ENCODE assay signal across 8 cellular contexts in genomic region chr17:64712557-64713351, GRCh38. TPM values are rescaled to one million over a fixed set of nuclear protein-coding genes. Genes with fewer than 3 reads are reported as not detected.
A peak's percentile ranks its signal among the peaks of the same experiment; 100 is the strongest.
DNase-seq lines count a peak whose midpoint lies in the region; ATAC-seq, FAIRE-seq and TF ChIP-seq lines count a peak whose summit lies in the region.
"Not testable (repeated sequence)": the region's sequence is repeated elsewhere in the genome, so short reads cannot be mapped to it uniquely, and the experiment has no call there.

No MANE protein-coding gene starts in this region.

- not testable (repeated sequence) for H2AK5ac ChIP-seq in H9 (ENCODE audit: insufficient read length, low read length); H1 (ENCODE audit: low read depth, low read length)

- H4K8ac ChIP-seq in H9 (replicated peaks; ENCODE audit: insufficient read length, low read depth, low read length); H1 (ENCODE audit: extremely low read depth, insufficient read depth, low read length): not testable (repeated sequence)

- TF ChIP-seq POLR2A in GM12891 (IDR thresholded peaks at IDR 0.05; ENCODE audit: low read depth, low read length); H1 (IDR thresholded peaks at IDR 0.05; ENCODE audit: control extremely low read depth in 1 of 2, low read depth in 2 of 2, low read length in 2 of 2): not testable (repeated sequence)

- H3K4ac ChIP-seq in H9 (ENCODE audit: low read depth, low read length); H1 (replicated peaks; ENCODE audit: insufficient read length, low read depth, low read length): not testable (repeated sequence)

- H2AFZ ChIP-seq in H9 (ENCODE audit: low read length); H1 (ENCODE audit: low read length): not testable (repeated sequence)

- not testable (repeated sequence) for H3K9me3 ChIP-seq in H9 (ENCODE audit: control insufficient read depth, low read depth, low read length); H1 (ENCODE audit: insufficient read depth in 2 of 2, low read depth in 1 of 2, low read length in 1 of 2); naive thymus-derived CD4-positive, alpha-beta T cell (ENCODE audit: control insufficient read depth in 2 of 3, low read length in 3 of 3); thymus (ENCODE audit: control insufficient read depth)

- POLR2A ChIA-PET in H1 (lab: Charles Lee; ENCODE audit: partially characterized antibody) = interaction anchor here (0.8 kb wide), 1 partner anchor 206 kb away, joined by 3 read pairs; the partner anchor contains the start of genes CEP95 and DDX5
- POLR2A ChIA-PET in naive thymus-derived CD4-positive, alpha-beta T cell (lab: Charles Lee) = interaction anchor here (0.6 to 2.3 kb wide), 5 partner anchors 23 to 207 kb away, joined by 3 to 6 read pairs (median 5); no protein-coding TSS in a partner anchor

- not testable (repeated sequence) for H3K36me3 ChIP-seq in H1 (ENCODE audit: control insufficient read depth in 2 of 4, insufficient read depth in 4 of 4, low read length in 3 of 4); naive thymus-derived CD4-positive, alpha-beta T cell (ENCODE audit: control insufficient read depth in 2 of 3, insufficient read depth in 3 of 3, low read length in 3 of 3); thymus (ENCODE audit: control insufficient read depth, insufficient read depth)

- not testable (repeated sequence) for H3K27me3 Mint-ChIP-seq in H9 (ENCODE audit: low read depth); T-helper 1 cell treated with Interleukin-12 subunit alpha and Interleukin-12 subunit beta and Interleukin-4 antibody, amounts not matched to agents 30 μg/mL and 1 μg/mL, for 36 hours (ENCODE audit: low read depth); activated T-helper 1 cell treated with anti-CD3 and anti-CD28 coated beads, Interleukin-12 subunit alpha, Interleukin-12 subunit beta, Interleukin-2, Interleukin-4 antibody, amounts not matched to agents 30 ng/mL and 10 ng/mL and 1 ng/mL, durations not matched to agents 14 hours and 24 hours and 36 hours (ENCODE audit: insufficient read depth); naive thymus-derived CD4-positive, alpha-beta T cell

- H4K20me1 ChIP-seq in H9 (ENCODE audit: control insufficient read depth, insufficient read depth, insufficient read length); H1 (replicated peaks in 1 of 2; ENCODE audit: control insufficient read depth in 1 of 2, insufficient read depth in 2 of 2, low read length in 2 of 2): not testable (repeated sequence)

- peaks cover 4 to 11% of the 10 kb centered on the region in 2 experiments; a peak in 3 of 4 replicates for H3K4me1 Mint-ChIP-seq in H9
- H3K4me1 Mint-ChIP-seq in T-helper 1 cell treated with Interleukin-12 subunit alpha and Interleukin-12 subunit beta and Interleukin-4 antibody, amounts not matched to agents 30 μg/mL and 1 μg/mL, for 36 hours (ENCODE audit: low read depth) = peaks cover 44% of the 10 kb centered on the region
- H3K4me1 Mint-ChIP-seq in activated T-helper 1 cell treated with anti-CD3 and anti-CD28 coated beads, Interleukin-12 subunit alpha, Interleukin-12 subunit beta, Interleukin-2, Interleukin-4 antibody, amounts not matched to agents 30 ng/mL and 10 ng/mL and 1 ng/mL, durations not matched to agents 14 hours and 24 hours and 36 hours (ENCODE audit: low read depth) = peaks cover 57% of the 10 kb centered on the region
- H3K4me1 Mint-ChIP-seq in naive thymus-derived CD4-positive, alpha-beta T cell = peaks cover 34 to 66% (median 62%) of the 10 kb centered on the region in 7 donors

- not testable (repeated sequence) for H2BK12ac ChIP-seq in H9 (ENCODE audit: insufficient read length, low read depth, low read length); H1 (ENCODE audit: low read depth, low read length)

- H2BK120ac ChIP-seq in H9 (ENCODE audit: low read depth, low read length, poor library complexity, severe bottlenecking); H1 (replicated peaks; ENCODE audit: low read depth, low read length): not testable (repeated sequence)

- H2BK20ac ChIP-seq in H9 (ENCODE audit: low read depth, low read length, poor library complexity, severe bottlenecking); H1 (ENCODE audit: low read length): not testable (repeated sequence)

- H3K27me3 ChIP-seq in H9 (ENCODE audit: insufficient read depth, low read length); H1 (replicated peaks in 1 of 4; ENCODE audit: control insufficient read depth in 3 of 4, extremely low read depth in 1 of 4, insufficient read depth in 3 of 4, low read length in 3 of 4); naive thymus-derived CD4-positive, alpha-beta T cell (ENCODE audit: control insufficient read depth in 2 of 2, insufficient read depth in 2 of 2, low read length in 2 of 2); thymus (ENCODE audit: control insufficient read depth, insufficient read depth): not testable (repeated sequence)

- TF ChIP-seq CTCF in H9 (conservative IDR thresholded peaks at IDR 0.05) (peak; percentile 36; the same call in 1 of the 3 replicates), H1 (IDR thresholded peaks at IDR 0.05; ENCODE audit: control extremely low read depth in 1 of 3, insufficient read depth in 1 of 3, low read depth in 1 of 3, low read length in 3 of 3) (peak in 2 of 3 experiments; percentile 5 to 24; a peak in 1 of 4 replicates)

- ATAC-seq in naive thymus-derived CD4-positive, alpha-beta T cell = peak; percentile 84

- CTCF ChIA-PET in H1 (lab: Charles Lee; ENCODE audit: partially characterized antibody) = not testable (repeated sequence)
- CTCF ChIA-PET in naive thymus-derived CD4-positive, alpha-beta T cell (lab: Charles Lee) = interaction anchor here (1.1 kb wide), 1 partner anchor 13 kb away, joined by 3 read pairs; no protein-coding TSS in a partner anchor

- H3K27ac ChIP-seq in H9 (ENCODE audit: insufficient read length, low read depth, low read length); H1 (ENCODE audit: low read depth, low read length); naive thymus-derived CD4-positive, alpha-beta T cell (ENCODE audit: low read depth, low read length): not testable (repeated sequence)
- H3K27ac ChIP-seq in thymus (ENCODE audit: low read depth) = peak overlapping the region; percentile 52

- not testable (repeated sequence) for H3K79me2 ChIP-seq in H9 (ENCODE audit: insufficient read depth, low read length); H1 (ENCODE audit: control insufficient read depth in 1 of 2, insufficient read depth in 2 of 2, low read length in 2 of 2)

- not testable (repeated sequence) for H3K23me2 ChIP-seq in H9 (ENCODE audit: insufficient read length, low read depth, low read length, poor library complexity, severe bottlenecking); H1 (ENCODE audit: low read depth, low read length)

- not testable (repeated sequence) for DNase-seq in GM12891 (ENCODE audit: insufficient read length, low spot score); H1 (ENCODE audit: low read depth in 1 of 2, low spot score in 2 of 2)
- DNase-seq in H9 (peak; percentile 56), KG1 (lab: John Stamatoyannopoulos, UW) (peak; percentile 51)
- peak; percentile 33 for DNase-seq in activated T-helper 1 cell treated with anti-CD3 and anti-CD28 coated beads, Interleukin-12 subunit alpha, Interleukin-12 subunit beta, Interleukin-2, Interleukin-4 antibody, amounts not matched to agents 30 ng/mL and 10 ng/mL and 1 ng/mL, durations not matched to agents 14 hours and 24 hours and 36 hours (ENCODE audit: low spot score)
- DNase-seq in naive thymus-derived CD4-positive, alpha-beta T cell = peak in 8 of 9 donors; percentile 15 to 40 (median 33)

- not testable (repeated sequence) for H3K18ac ChIP-seq in H9 (ENCODE audit: insufficient read length, low read depth, low read length); H1 (ENCODE audit: extremely low read depth, low read length)

- H4K5ac ChIP-seq in H9 (ENCODE audit: insufficient read length, low read depth, low read length); H1 (ENCODE audit: insufficient read length, low read depth, low read length): not testable (repeated sequence)

- intact Hi-C loops in activated T-helper 1 cell treated with anti-CD3 and anti-CD28 coated beads, Interleukin-12 subunit alpha, Interleukin-12 subunit beta, Interleukin-2, Interleukin-4 antibody, amounts not matched to agents 30 ng/mL and 10 ng/mL and 1 ng/mL, durations not matched to agents 14 hours and 24 hours and 36 hours (cut with micrococcal nuclease) = loop anchor here (5.0 kb wide), 1 partner anchor 50 kb away; the partner anchor contains the start of gene SMURF2
- intact Hi-C loops in naive thymus-derived CD4-positive, alpha-beta T cell (cut with micrococcal nuclease) = not testable (repeated sequence)

- not testable (repeated sequence) for H3K23ac ChIP-seq in H9 (ENCODE audit: insufficient read length, low read depth, low read length); H1 (ENCODE audit: insufficient read length)

- H3K56ac ChIP-seq in H9 (ENCODE audit: insufficient read length, low read depth, low read length); H1 (replicated peaks; ENCODE audit: insufficient read length, low read depth, low read length): not testable (repeated sequence)

- no CpG with 5 or more reads among the region's 11 CpGs for WGBS in H9 (ENCODE audit: extremely low coverage, insufficient read length, low lambda C conversion rate)
- 74% methylated on average over 9 of the region's 11 CpGs; no CpG with 5 or more reads in 1 of the 2 experiments for WGBS in H1 (ENCODE audit: extremely low coverage in 1 of 2, insufficient coverage in 1 of 2, insufficient read length in 1 of 2, insufficient replicate concordance in 2 of 2, low coverage in 1 of 2, low lambda C conversion rate in 2 of 2, missing lambda C conversion rate in 1 of 2), 2 experiments
- 4% methylated on average over 10 of the region's 11 CpGs for WGBS in thymus

- not testable (repeated sequence) for H2BK5ac ChIP-seq in H9 (ENCODE audit: insufficient read length, low read length); H1 (ENCODE audit: low read depth, low read length)

- not testable (repeated sequence) for H3K4me3 ChIP-seq in H1 (ENCODE audit: extremely low read depth in 1 of 4, insufficient read depth in 2 of 4, low read depth in 3 of 4, low read length in 4 of 4); naive thymus-derived CD4-positive, alpha-beta T cell (ENCODE audit: low read length); thymus (ENCODE audit: low read length)

- not testable (repeated sequence) for H3K14ac ChIP-seq in H9 (ENCODE audit: insufficient read depth, low read length); H1 (ENCODE audit: insufficient read length)

- H3K9me3 Mint-ChIP-seq in H9; T-helper 1 cell treated with Interleukin-12 subunit alpha and Interleukin-12 subunit beta and Interleukin-4 antibody, amounts not matched to agents 30 μg/mL and 1 μg/mL, for 36 hours; activated T-helper 1 cell treated with anti-CD3 and anti-CD28 coated beads, Interleukin-12 subunit alpha, Interleukin-12 subunit beta, Interleukin-2, Interleukin-4 antibody, amounts not matched to agents 30 ng/mL and 10 ng/mL and 1 ng/mL, durations not matched to agents 14 hours and 24 hours and 36 hours; naive thymus-derived CD4-positive, alpha-beta T cell: not testable (repeated sequence)

- not testable (repeated sequence) for H3K9ac ChIP-seq in H9 (ENCODE audit: extremely low read depth, insufficient read length, low read length); H1 (replicated peaks in 1 of 4; ENCODE audit: extremely low read depth in 1 of 4, low read depth in 3 of 4, low read length in 3 of 4)

- H3K4me1 ChIP-seq in H9 (ENCODE audit: insufficient read depth, low read length); H1 (replicated peaks in 1 of 4; ENCODE audit: control insufficient read depth in 3 of 4, insufficient read depth in 4 of 4, low read length in 3 of 4): not testable (repeated sequence)
- H3K4me1 ChIP-seq in naive thymus-derived CD4-positive, alpha-beta T cell (ENCODE audit: control insufficient read depth in 2 of 2, insufficient read depth in 2 of 2, low read length in 2 of 2) = peaks cover 43 to 45% of the 10 kb centered on the region in 2 donors
- H3K4me1 ChIP-seq in thymus (ENCODE audit: control insufficient read depth, insufficient read depth, low read length) = peaks cover 10% of the 10 kb centered on the region

- FAIRE-seq in GM12891 (lab: Jason Lieb, UNC) = peak; percentile 97
- not testable (repeated sequence) for FAIRE-seq in H1 (lab: Jason Lieb, UNC)

- TF ChIP-seq RAD21 in H1 (IDR thresholded peaks at IDR 0.05 in 1 of 2, conservative IDR thresholded peaks at IDR 0.05 in 1 of 2; ENCODE audit: low read depth in 2 of 2, low read length in 2 of 2) = not testable (repeated sequence)

- H3K79me1 ChIP-seq in H9 (ENCODE audit: insufficient read depth, low read depth, low read length, poor library complexity, severe bottlenecking); H1 (ENCODE audit: low read depth, low read length): not testable (repeated sequence)

- H2BK15ac ChIP-seq in H9 (ENCODE audit: low read depth, low read length); H1 (ENCODE audit: low read length): not testable (repeated sequence)

- TF ChIP-seq EP300 in H1 (IDR thresholded peaks at IDR 0.05; ENCODE audit: borderline replicate concordance in 1 of 2, low read depth in 2 of 2, low read length in 2 of 2) = not testable (repeated sequence)

- H3K4me2 ChIP-seq in H9 (ENCODE audit: insufficient read depth, insufficient read length, low read length); H1 (ENCODE audit: insufficient read depth in 1 of 2, low read depth in 2 of 2, low read length in 2 of 2): not testable (repeated sequence)

- not testable (repeated sequence) for H3K4me3 Mint-ChIP-seq in H9
- peak overlapping the region; percentile 75 for H3K4me3 Mint-ChIP-seq in T-helper 1 cell treated with Interleukin-12 subunit alpha and Interleukin-12 subunit beta and Interleukin-4 antibody, amounts not matched to agents 30 μg/mL and 1 μg/mL, for 36 hours
- peak overlapping the region; percentile 55 for H3K4me3 Mint-ChIP-seq in activated T-helper 1 cell treated with anti-CD3 and anti-CD28 coated beads, Interleukin-12 subunit alpha, Interleukin-12 subunit beta, Interleukin-2, Interleukin-4 antibody, amounts not matched to agents 30 ng/mL and 10 ng/mL and 1 ng/mL, durations not matched to agents 14 hours and 24 hours and 36 hours
- H3K4me3 Mint-ChIP-seq in naive thymus-derived CD4-positive, alpha-beta T cell = peak overlapping the region; percentile 82 to 94 (median 88)

- H4K91ac ChIP-seq in H9 (ENCODE audit: insufficient read length, low read depth, low read length); H1 (replicated peaks; ENCODE audit: insufficient read length, low read length): not testable (repeated sequence)

- not testable (repeated sequence) for H3K27ac Mint-ChIP-seq in H9
- H3K27ac Mint-ChIP-seq in T-helper 1 cell treated with Interleukin-12 subunit alpha and Interleukin-12 subunit beta and Interleukin-4 antibody, amounts not matched to agents 30 μg/mL and 1 μg/mL, for 36 hours = peak overlapping the region; percentile 80
- H3K27ac Mint-ChIP-seq in activated T-helper 1 cell treated with anti-CD3 and anti-CD28 coated beads, Interleukin-12 subunit alpha, Interleukin-12 subunit beta, Interleukin-2, Interleukin-4 antibody, amounts not matched to agents 30 ng/mL and 10 ng/mL and 1 ng/mL, durations not matched to agents 14 hours and 24 hours and 36 hours = peak overlapping the region; percentile 87
- H3K27ac Mint-ChIP-seq in naive thymus-derived CD4-positive, alpha-beta T cell = peak overlapping the region; percentile 43 to 90 (median 83)

- H3T11ph ChIP-seq in H9 (ENCODE audit: low read length) = not testable (repeated sequence)

- H3K36me3 Mint-ChIP-seq in H9 (ENCODE audit: insufficient read depth in 1 of 3, low read depth in 3 of 3); T-helper 1 cell treated with Interleukin-12 subunit alpha and Interleukin-12 subunit beta and Interleukin-4 antibody, amounts not matched to agents 30 μg/mL and 1 μg/mL, for 36 hours (ENCODE audit: low read depth); activated T-helper 1 cell treated with anti-CD3 and anti-CD28 coated beads, Interleukin-12 subunit alpha, Interleukin-12 subunit beta, Interleukin-2, Interleukin-4 antibody, amounts not matched to agents 30 ng/mL and 10 ng/mL and 1 ng/mL, durations not matched to agents 14 hours and 24 hours and 36 hours (ENCODE audit: low read depth); naive thymus-derived CD4-positive, alpha-beta T cell: not testable (repeated sequence)

RNA-seq across cellular contexts. Expression of gene SMURF2, which starts 50.6 kb away (rescaled TPM):
- 3.7 TPM for polyA plus RNA-seq in GM12891 (2012; ENCODE audit: low read depth, missing spikeins)
- total RNA-seq in H9 (2021) = 33.0 and 35.3 TPM in 2 replicates
- total RNA-seq in activated T-helper 1 cell treated with anti-CD3 and anti-CD28 coated beads, Interleukin-12 subunit alpha, Interleukin-12 subunit beta, Interleukin-2, Interleukin-4 antibody, amounts not matched to agents 30 ng/mL and 10 ng/mL and 1 ng/mL, durations not matched to agents 14 hours and 24 hours and 36 hours = 10.8 and 11.1 TPM in 2 replicates
- 27.7 and 29.2 TPM in 2 replicates for total RNA-seq in H1 (2021; fragmentation: NEBNext Ultra II Directional; extraction: Animal tissue kit (Norgen Biotek cat#: 25700))
- polyA plus RNA-seq in H1 (2011; rRNA removed) = 4.1 and 7.2 TPM in 2 replicates
- polyA plus RNA-seq in H1 (2011; cell fraction: cytosol; rRNA removed) = 9.7 TPM
- 4.0 TPM for polyA plus RNA-seq in H1 (2011; cell fraction: nucleus; rRNA removed)
- polyA plus RNA-seq in H1 (2012, experiment 1 of 2) = 13.4 to 18.6 TPM (median 15.1 TPM) in 4 replicates
- 1.4 TPM for polyA plus RNA-seq in H1 (2012, experiment 2 of 2)
- polyA plus RNA-seq in H1 (2013, experiment 1 of 2) = 15.4 TPM
- 14.6 TPM for polyA plus RNA-seq in H1 (2013, experiment 2 of 2)
- polyA minus RNA-seq in H1 (2011; rRNA and poly(A)+ RNA removed) = 24.4 and 42.6 TPM in 2 replicates
- 13.8 TPM for polyA minus RNA-seq in H1 (2011; cell fraction: cytosol; rRNA and poly(A)+ RNA removed)
- polyA minus RNA-seq in H1 (2011; cell fraction: nucleus; rRNA and poly(A)+ RNA removed) = 25.7 TPM
- total RNA-seq in naive thymus-derived CD4-positive, alpha-beta T cell = 10 to 100 TPM; 17.0 to 35.7 (median 32.1) TPM
- 1 to 10 TPM; 8.8 to 9.6 TPM for polyA plus RNA-seq in naive thymus-derived CD4-positive, alpha-beta T cell
- polyA plus RNA-seq in thymus = 14.1 TPM
